In the genomic region with DNA sequence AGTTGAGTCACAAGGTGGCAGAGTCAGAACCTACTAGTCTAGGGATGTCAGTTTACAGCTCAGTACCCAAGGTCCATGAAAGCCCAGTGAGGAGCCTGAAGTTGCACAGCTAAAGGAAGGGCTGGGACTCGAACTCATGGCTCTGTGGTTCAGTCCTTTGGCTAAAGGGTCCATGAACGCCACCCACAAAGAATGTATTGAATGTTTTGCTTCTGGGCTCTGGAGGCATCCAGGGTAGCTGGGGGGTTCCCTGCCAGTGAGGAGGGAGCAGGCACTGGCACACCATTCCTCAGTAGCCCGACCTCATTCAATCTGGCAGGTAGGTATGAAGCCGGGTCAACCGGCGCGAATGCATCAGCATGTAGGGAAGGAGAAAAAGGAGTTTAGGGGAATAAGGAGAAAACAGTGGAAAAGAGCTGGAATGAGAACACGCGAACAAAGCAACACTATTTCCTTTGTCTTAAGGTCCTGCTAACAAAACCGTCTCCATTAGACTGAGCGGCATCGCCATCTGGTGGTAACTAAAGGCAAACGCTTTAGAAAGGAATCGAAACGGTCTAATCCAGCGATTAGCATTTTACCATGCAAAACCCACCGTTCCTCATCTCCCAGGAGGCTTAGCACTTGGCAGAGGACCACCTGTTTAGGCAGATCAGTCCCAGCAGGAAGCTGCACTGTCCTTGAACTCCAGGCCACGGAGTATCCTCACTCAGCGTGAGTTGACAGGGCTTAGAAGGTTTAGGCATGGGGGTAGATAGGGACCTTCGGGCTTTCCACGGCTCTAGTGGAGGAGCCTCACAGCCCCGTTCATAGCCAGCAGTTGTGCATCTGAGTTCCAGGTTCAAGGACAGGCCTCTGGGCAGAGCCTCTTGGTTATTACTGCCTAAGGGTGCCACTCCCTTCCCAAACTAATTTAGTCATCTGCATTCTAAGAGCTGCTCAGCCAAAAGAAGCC, we compare ENCODE assay signal across 8 cellular contexts.
A peak's percentile ranks its signal among the peaks of the same experiment; 100 is the strongest.
DNase-seq lines count a peak whose midpoint lies in the region; ATAC-seq and TF ChIP-seq lines count a peak whose summit lies in the region.

No MANE protein-coding gene starts in this region.

- no peak for TF ChIP-seq POLR2A in transverse colon (IDR thresholded peaks at IDR 0.05)

- H3K27ac ChIP-seq in transverse colon = peak overlapping the region; percentile 36 to 67 (median 64)

- peaks cover 18% of the 10 kb centered on the region for H3K36me3 ChIP-seq in MG63
- peaks cover 0 to 11% (median 0%) of the 10 kb centered on the region in 4 donors for H3K36me3 ChIP-seq in transverse colon

- no peak for ATAC-seq in activated naive CD4-positive, alpha-beta T cell treated with anti-CD3 and anti-CD28 coated beads, Interleukin-2, amount 50 U/mL, for 72 hours
- no peak for ATAC-seq in GM19452 (IDR thresholded peaks at IDR 0.05; ENCODE audit: unreplicated experiment)

- in situ Hi-C loops in transverse colon (cut with MboI; ENCODE audit: low pct_ligation_motif_present in 1 of 4, low pct_unique_long_range_greater_than_20kb in 1 of 4, low sequenced_read_pairs in 3 of 4) = loop anchor here (10.0 to 25.0 kb wide), 2 partner anchors 182 to 185 kb away; no protein-coding TSS in a partner anchor

- peaks cover 16 to 41% (median 30%) of the 10 kb centered on the region in 4 donors for H3K4me1 ChIP-seq in transverse colon

- 14 to 19% methylated on average over 11 to 22 of the region's 22 CpGs for WGBS in transverse colon (ENCODE audit: low coverage in 1 of 2), 2 donors

- H3K4me3 ChIP-seq in MG63 (no peak overlapping the region), transverse colon (peak overlapping the region in 2 of 4 donors; percentile 14 to 36)

- H3K27me3 ChIP-seq in MG63 = no peaks in the 10 kb centered on the region
- no peaks in the 10 kb centered on the region for H3K27me3 ChIP-seq in transverse colon

- peak; percentile 85 for TF ChIP-seq CTCF in osteocyte (IDR thresholded peaks at IDR 0.05)
- peak; percentile 71 to 82 (median 78) for TF ChIP-seq CTCF in transverse colon (IDR thresholded peaks at IDR 0.05)

- peak; percentile 91 for DNase-seq in DMS79 treated with DMSO at 0.1 percent for 48 hours (lab: John Stamatoyannopoulos, UW)
- peak; percentile 80 for DNase-seq in MG63
- DNase-seq in SHP77 treated with DMSO at 0.1 percent for 48 hours (lab: John Stamatoyannopoulos, UW) = peak; percentile 76
- peak in 1 of 2 donors; percentile 52 for DNase-seq in activated naive CD4-positive, alpha-beta T cell treated with anti-CD3 and anti-CD28 coated beads, Interleukin-2, amount 50 U/mL, for 72 hours (ENCODE audit: low spot score in 2 of 2)
- peak; percentile 74 for DNase-seq in glomerular visceral epithelial cell (ENCODE audit: extremely low spot score)
- DNase-seq in osteocyte (ENCODE audit: extremely low spot score, unreplicated experiment) = no peak
- DNase-seq in transverse colon = peak; percentile 65

- intact Hi-C loops in transverse colon (cut with DNase I; ENCODE audit: low total_unique reads) = loop anchor here (10.0 kb wide), 1 partner anchor 185 kb away; no protein-coding TSS in a partner anchor

- H3K4me1 Mint-ChIP-seq in osteocyte (ENCODE audit: unreplicated experiment) = peaks cover 66% of the 10 kb centered on the region

- no peak for TF ChIP-seq EP300 in transverse colon (IDR thresholded peaks at IDR 0.05; ENCODE audit: low read depth)

- H3K27ac Mint-ChIP-seq in activated naive CD4-positive, alpha-beta T cell treated with anti-CD3 and anti-CD28 coated beads, Interleukin-2, amount 50 U/mL, for 72 hours = peak overlapping the region; percentile 4 to 89
- H3K27ac Mint-ChIP-seq in osteocyte (ENCODE audit: unreplicated experiment) = peak overlapping the region; percentile 96

- no peaks in the 10 kb centered on the region for H3K27me3 Mint-ChIP-seq in osteocyte (ENCODE audit: unreplicated experiment)

- H3K36me3 Mint-ChIP-seq in activated naive CD4-positive, alpha-beta T cell treated with anti-CD3 and anti-CD28 coated beads, Interleukin-2, amount 50 U/mL, for 72 hours = no peaks in the 10 kb centered on the region
- H3K36me3 Mint-ChIP-seq in osteocyte (ENCODE audit: unreplicated experiment) = peaks cover 29% of the 10 kb centered on the region

- H3K9me3 ChIP-seq in MG63 (no peaks in the 10 kb centered on the region), transverse colon (no peaks in the 10 kb centered on the region)

- peak overlapping the region; percentile 4 for H3K4me3 Mint-ChIP-seq in osteocyte (ENCODE audit: unreplicated experiment)

- no peaks in the 10 kb centered on the region for H3K9me3 Mint-ChIP-seq in activated naive CD4-positive, alpha-beta T cell treated with anti-CD3 and anti-CD28 coated beads, Interleukin-2, amount 50 U/mL, for 72 hours
- no peaks in the 10 kb centered on the region for H3K9me3 Mint-ChIP-seq in osteocyte (ENCODE audit: unreplicated experiment)
